17 cellular contexts compared by ENCODE assay signal in genomic region chr6:98324406-98324930, GRCh38.
"Had no signal": no experiment of that assay in that cellular context is flagged by ENCODE, and none has a peak within 500 bp of the region (broad histone marks: within the 10 kb centered on the region; RNA-seq: fewer than 3 reads in every experiment).

No MANE protein-coding gene starts in this region.

- H3K4me1 Mint-ChIP-seq: activated naive CD8-positive, alpha-beta T cell treated with anti-CD3 and anti-CD28 coated beads for 36 hours; naive thymus-derived CD4-positive, alpha-beta T cell; stimulated activated naive CD8-positive, alpha-beta T cell treated with anti-CD3 and anti-CD28 coated beads, Interleukin-15, amount 100 ng/mL, for 72 hours had no signal

- H3K27ac Mint-ChIP-seq: activated naive CD8-positive, alpha-beta T cell treated with anti-CD3 and anti-CD28 coated beads for 36 hours; activated T-helper 1 cell treated with anti-CD3 and anti-CD28 coated beads, Interleukin-12 subunit alpha, Interleukin-12 subunit beta, Interleukin-2, Interleukin-4 antibody, amounts not matched to agents 30 ng/mL and 10 ng/mL and 1 ng/mL, durations not matched to agents 14 hours and 24 hours and 36 hours; naive thymus-derived CD4-positive, alpha-beta T cell; stimulated activated naive CD8-positive, alpha-beta T cell treated with anti-CD3 and anti-CD28 coated beads, Interleukin-15, amount 100 ng/mL, for 72 hours had no signal

- H3K4me1 ChIP-seq: left lung, sigmoid colon, spleen, testis, upper lobe of left lung had no signal

- H3K27me3 ChIP-seq: cardiac muscle cell, hepatocyte, left lung, ovary, sigmoid colon, spleen, testis, upper lobe of left lung had no signal

- ATAC-seq: esophagus mucosa; left lung; mucosa of descending colon; naive thymus-derived CD4-positive, alpha-beta T cell; stimulated activated naive CD8-positive, alpha-beta T cell treated with anti-CD3 and anti-CD28 coated beads, Interleukin-15, amount 100 ng/mL, for 72 hours had no signal

- H3K36me3 ChIP-seq: cardiac muscle cell, left lung, ovary, sigmoid colon, spleen, upper lobe of left lung had no signal

- H3K9me3 ChIP-seq: left lung, mucosa of descending colon, ovary, sigmoid colon, spleen, testis, upper lobe of left lung had no signal

- H2AFZ ChIP-seq: hepatocyte had no signal

- H3K4me3 ChIP-seq: cardiac muscle cell, hepatocyte, left lung, mucosa of descending colon, ovary, sigmoid colon, spleen, testis, upper lobe of left lung had no signal

- H3K27me3 Mint-ChIP-seq: activated naive CD8-positive, alpha-beta T cell treated with anti-CD3 and anti-CD28 coated beads for 36 hours; naive thymus-derived CD4-positive, alpha-beta T cell; stimulated activated naive CD8-positive, alpha-beta T cell treated with anti-CD3 and anti-CD28 coated beads, Interleukin-15, amount 100 ng/mL, for 72 hours had no signal

- H3K9me3 Mint-ChIP-seq: activated naive CD8-positive, alpha-beta T cell treated with anti-CD3 and anti-CD28 coated beads for 36 hours; activated T-helper 1 cell treated with anti-CD3 and anti-CD28 coated beads, Interleukin-12 subunit alpha, Interleukin-12 subunit beta, Interleukin-2, Interleukin-4 antibody, amounts not matched to agents 30 ng/mL and 10 ng/mL and 1 ng/mL, durations not matched to agents 14 hours and 24 hours and 36 hours had no signal

- H3K36me3 Mint-ChIP-seq: activated naive CD8-positive, alpha-beta T cell treated with anti-CD3 and anti-CD28 coated beads for 36 hours; naive thymus-derived CD4-positive, alpha-beta T cell had no signal

- H3K27ac ChIP-seq: cardiac muscle cell, hepatocyte, left lung, ovary, sigmoid colon, spleen, testis, upper lobe of left lung had no signal

- H3K4me2 ChIP-seq: hepatocyte had no signal

- H3K79me2 ChIP-seq: hepatocyte had no signal

- H3K4me3 Mint-ChIP-seq: activated naive CD8-positive, alpha-beta T cell treated with anti-CD3 and anti-CD28 coated beads for 36 hours; activated T-helper 1 cell treated with anti-CD3 and anti-CD28 coated beads, Interleukin-12 subunit alpha, Interleukin-12 subunit beta, Interleukin-2, Interleukin-4 antibody, amounts not matched to agents 30 ng/mL and 10 ng/mL and 1 ng/mL, durations not matched to agents 14 hours and 24 hours and 36 hours; naive thymus-derived CD4-positive, alpha-beta T cell; stimulated activated naive CD8-positive, alpha-beta T cell treated with anti-CD3 and anti-CD28 coated beads, Interleukin-15, amount 100 ng/mL, for 72 hours had no signal

- DNase-seq: activated CD4-positive, alpha-beta T cell treated with anti-CD3 and anti-CD28 coated beads, Interleukin-2, amount 50 U/mL, for 1 hour; activated naive CD8-positive, alpha-beta T cell treated with anti-CD3 and anti-CD28 coated beads for 36 hours; kidney; left lung; mammary epithelial cell; mucosa of descending colon; naive thymus-derived CD4-positive, alpha-beta T cell; ovary; sigmoid colon; spleen; stimulated activated naive CD8-positive, alpha-beta T cell treated with anti-CD3 and anti-CD28 coated beads, Interleukin-15, amount 100 ng/mL, for 72 hours; testis; upper lobe of left lung had no signal
